In genomic region chr6:144661101-144661806, GRCh38 we compare ENCODE assay signal across 1 cellular context.
TF ChIP-seq lines count a peak whose summit lies in the region.

No MANE protein-coding gene starts in this region.

TF ChIP-seq in HepG2, 621 proteins besides CTCF, POLR2A, EP300 and RAD21 (continued from another document and continues in another):
- no peak for TF ChIP-seq CEBPZ (IDR thresholded peaks at IDR 0.05; ENCODE audit: low read length)
- no peak for TF ChIP-seq SNAI1 (CRISPR knock-in tag; IDR thresholded peaks at IDR 0.05; ENCODE audit: borderline replicate concordance)
- no peak for TF ChIP-seq ZNF776 (CRISPR knock-in tag; IDR thresholded peaks at IDR 0.05)
- TF ChIP-seq ZNF256 (CRISPR knock-in tag; conservative IDR thresholded peaks at IDR 0.05) = no peak
- TF ChIP-seq LCORL (IDR thresholded peaks at IDR 0.05) = peak; percentile 31; the same call in 1 of the 2 replicates
- TF ChIP-seq LCORL (CRISPR knock-in tag; IDR thresholded peaks at IDR 0.05) = peak; percentile 90
- no peak for TF ChIP-seq ONECUT2 (CRISPR knock-in tag; IDR thresholded peaks at IDR 0.05)
- TF ChIP-seq POGZ (CRISPR knock-in tag; IDR thresholded peaks at IDR 0.05) = peak; percentile 26; the same call in 1 of the 2 replicates
- TF ChIP-seq ZFP91 (CRISPR knock-in tag; IDR thresholded peaks at IDR 0.05; ENCODE audit: borderline replicate concordance) = no peak
- no peak for TF ChIP-seq SNAPC2 (CRISPR knock-in tag; IDR thresholded peaks at IDR 0.05)
- no peak for TF ChIP-seq PAX8 (CRISPR knock-in tag; IDR thresholded peaks at IDR 0.05; ENCODE audit: borderline replicate concordance)
- no peak for TF ChIP-seq ZFP36 (IDR thresholded peaks at IDR 0.05; ENCODE audit: borderline replicate concordance, low read depth, low read length, partially characterized antibody)
- TF ChIP-seq ZBTB20 (CRISPR knock-in tag; IDR thresholded peaks at IDR 0.05; ENCODE audit: borderline replicate concordance, low read depth) = peak; percentile 34; the same call in 1 of the 2 replicates
- no peak for TF ChIP-seq ZNF704 (CRISPR knock-in tag; IDR thresholded peaks at IDR 0.05; ENCODE audit: borderline replicate concordance)
- no peak for TF ChIP-seq FOXA1 (IDR thresholded peaks at IDR 0.05)
- peak; percentile 29; the same call in 1 of the 2 replicates for TF ChIP-seq FOXA1 (CRISPR knock-in tag; IDR thresholded peaks at IDR 0.05)
- no peak for TF ChIP-seq CENPBD1 (CRISPR knock-in tag; IDR thresholded peaks at IDR 0.05; ENCODE audit: borderline replicate concordance, low read depth)
- peak; percentile 20; the same call in 1 of the 2 replicates for TF ChIP-seq YEATS2 (CRISPR knock-in tag; IDR thresholded peaks at IDR 0.05; ENCODE audit: borderline replicate concordance)
- TF ChIP-seq ARNT (IDR thresholded peaks at IDR 0.05) = no peak
- TF ChIP-seq CBFB (CRISPR knock-in tag; IDR thresholded peaks at IDR 0.05) = peak; percentile 75; the same call in 1 of the 2 replicates
- TF ChIP-seq ZNF292 (CRISPR knock-in tag; IDR thresholded peaks at IDR 0.05; ENCODE audit: borderline replicate concordance, low read depth) = no peak; the same call in 1 of the 2 replicates
- TF ChIP-seq CREM (IDR thresholded peaks at IDR 0.05) = peak; percentile 27; the same call in 1 of the 2 replicates
- no peak for TF ChIP-seq CREM (CRISPR knock-in tag; IDR thresholded peaks at IDR 0.05)
- peak; percentile 72 for TF ChIP-seq NCOR1 (IDR thresholded peaks at IDR 0.05; ENCODE audit: borderline replicate concordance, low read length)
- 0 out of 2 replicates have a peak, but pooled peaks have one; percentile 51 for TF ChIP-seq ZNF644 (CRISPR knock-in tag; IDR thresholded peaks at IDR 0.05; ENCODE audit: low read depth)
- no peak for TF ChIP-seq ZNF333 (CRISPR knock-in tag; IDR thresholded peaks at IDR 0.05; ENCODE audit: borderline replicate concordance)
- TF ChIP-seq HNRNPL (IDR thresholded peaks at IDR 0.05; ENCODE audit: low read depth, low read length) = no peak
- TF ChIP-seq MTF1 (CRISPR knock-in tag; IDR thresholded peaks at IDR 0.05) = no peak
- TF ChIP-seq ZNF468 (CRISPR knock-in tag; IDR thresholded peaks at IDR 0.05) = no peak
- TF ChIP-seq ZNF646 (CRISPR knock-in tag; IDR thresholded peaks at IDR 0.05) = no peak
- TF ChIP-seq HBP1 (CRISPR knock-in tag; IDR thresholded peaks at IDR 0.05; ENCODE audit: low read depth) = no peak
- no peak for TF ChIP-seq ZNF253 (CRISPR knock-in tag; IDR thresholded peaks at IDR 0.05; ENCODE audit: borderline replicate concordance)
- no peak for TF ChIP-seq ZBTB38 (CRISPR knock-in tag; IDR thresholded peaks at IDR 0.05)
- TF ChIP-seq TARDBP (CRISPR knock-in tag; IDR thresholded peaks at IDR 0.05) = no peak
- no peak for TF ChIP-seq RFXANK (CRISPR knock-in tag; IDR thresholded peaks at IDR 0.05)
- TF ChIP-seq ZGPAT (CRISPR knock-in tag; IDR thresholded peaks at IDR 0.05) = peak; percentile 27; the same call in 1 of the 2 replicates
- no peak for TF ChIP-seq CHD2 (IDR thresholded peaks at IDR 0.05; ENCODE audit: low read depth, low read length)
- TF ChIP-seq MXD4 (CRISPR knock-in tag; IDR thresholded peaks at IDR 0.05) = 0 out of 2 replicates have a peak, but pooled peaks have one; percentile 19
- no peak for TF ChIP-seq CHD4 (IDR thresholded peaks at IDR 0.05; ENCODE audit: borderline replicate concordance, low read length)
- TF ChIP-seq ZC3H13 (CRISPR knock-in tag; IDR thresholded peaks at IDR 0.05) = no peak
- TF ChIP-seq ZSCAN25 (CRISPR knock-in tag; IDR thresholded peaks at IDR 0.05) = peak; percentile 33; the same call in 1 of the 2 replicates
- TF ChIP-seq ZBTB14 (CRISPR knock-in tag; IDR thresholded peaks at IDR 0.05) = no peak
- no peak for TF ChIP-seq POLR2G (IDR thresholded peaks at IDR 0.05; ENCODE audit: low read depth, low read length)
- no peak for TF ChIP-seq ZSCAN21 (CRISPR knock-in tag; IDR thresholded peaks at IDR 0.05; ENCODE audit: borderline replicate concordance)
- no peak for TF ChIP-seq TBX3 (IDR thresholded peaks at IDR 0.05; ENCODE audit: borderline replicate concordance)
- no peak for TF ChIP-seq ZNF878 (CRISPR knock-in tag; IDR thresholded peaks at IDR 0.05)
- TF ChIP-seq ELK4 (CRISPR knock-in tag; IDR thresholded peaks at IDR 0.05; ENCODE audit: borderline replicate concordance) = no peak
